In genomic region chr13:40101708-40102359, GRCh38 we compare ENCODE assay signal across 9 cellular contexts.
DNase-seq lines count a peak whose midpoint lies in the region; ATAC-seq and TF ChIP-seq lines count a peak whose summit lies in the region.
"Had no signal": no experiment of that assay in that cellular context is flagged by ENCODE, and none has a peak within 500 bp of the region (broad histone marks: within the 10 kb centered on the region; RNA-seq: fewer than 3 reads in every experiment).

No MANE protein-coding gene starts in this region.

- no peak for TF ChIP-seq EP300 in stomach (IDR thresholded peaks at IDR 0.05)

- no peaks in the 10 kb centered on the region for H3K4me1 ChIP-seq in stomach
- H3K4me1 ChIP-seq in psoas muscle, result no peaks in the 10 kb centered on the region
- H3K4me1 ChIP-seq in tibial artery, result no peaks in the 10 kb centered on the region

- ATAC-seq in GM21423 (IDR thresholded peaks at IDR 0.05; ENCODE audit: unreplicated experiment), result peak; percentile 80
- peak; percentile 72 for ATAC-seq in HG03469 (IDR thresholded peaks at IDR 0.05; ENCODE audit: unreplicated experiment)
- peak; percentile 80 for ATAC-seq in esophagus mucosa
- no peak for ATAC-seq in psoas muscle

- no peaks in the 10 kb centered on the region for H3K27me3 ChIP-seq in stomach
- no peaks in the 10 kb centered on the region for H3K27me3 ChIP-seq in psoas muscle (ENCODE audit: insufficient read depth in 3 of 3, low read length in 2 of 3)
- no peaks in the 10 kb centered on the region for H3K27me3 ChIP-seq in tibial artery

- H3K36me3 ChIP-seq in stomach (no peaks in the 10 kb centered on the region), psoas muscle (ENCODE audit: insufficient read depth in 1 of 2, low read depth in 1 of 2) (no peaks in the 10 kb centered on the region), tibial artery (no peaks in the 10 kb centered on the region)

- DNase-seq in GM13976 (ENCODE audit: low spot score), result peak; percentile 28
- DNase-seq in H4 (ENCODE audit: low spot score), result no peak
- DNase-seq in stomach, result no peak
- DNase-seq in psoas muscle, result no peak
- no peak for DNase-seq in tibial artery

- 45 to 77% (median 60%) methylated on average over 3 of the region's 3 CpGs for WGBS in stomach, 5 donors
- WGBS in psoas muscle, 3 donors, result 94 to 95% (median 94%) methylated on average over 3 of the region's 3 CpGs

- H3K27ac ChIP-seq in stomach (peak overlapping the region in 2 of 5 donors; percentile 31 to 32), psoas muscle (no peak overlapping the region), tibial artery (no peak overlapping the region)
- H3K27ac ChIP-seq: KMS-11 had no signal

- H3K9me3 ChIP-seq in stomach (peaks cover 0 to 11% (median 4%) of the 10 kb centered on the region in 4 donors), psoas muscle (no peaks in the 10 kb centered on the region), tibial artery (no peaks in the 10 kb centered on the region)

- H3K4me3 ChIP-seq in stomach (no peak overlapping the region), psoas muscle (no peak overlapping the region), tibial artery (no peak overlapping the region)

- intact Hi-C loops in stomach (cut with DNase I; ENCODE audit: low total_unique reads), result no loop called here
- intact Hi-C loops in psoas muscle (cut with DNase I), result no loop called here
- intact Hi-C loops in tibial artery (cut with DNase I; ENCODE audit: low total_unique reads), result no loop called here

- TF ChIP-seq POLR2A in stomach (IDR thresholded peaks at IDR 0.05), result no peak

- in situ Hi-C loops in GM13976 (cut with MboI; ENCODE audit: low sequenced_read_pairs, unreplicated experiment), result no loop called here

- TF ChIP-seq CTCF in GM13976 (IDR thresholded peaks at IDR 0.05; ENCODE audit: borderline replicate concordance, control extremely low read depth, extremely low read depth, insufficient read depth, missing control alignments) (no peak), stomach (IDR thresholded peaks at IDR 0.05) (no peak), psoas muscle (IDR thresholded peaks at IDR 0.05) (no peak), tibial artery (IDR thresholded peaks at IDR 0.05) (no peak)

Comparison
In these comparisons a context has a peak if more than half of its experiments do, and no peak if none do; other contexts are left out.
1. ATAC-seq: peak in GM21423 (single experiment), HG03469 (single experiment) and esophagus mucosa (single experiment); none in psoas muscle (0 of 4).